Comparison of ENCODE assay signal across 2 cellular contexts in genomic region chr17:83194761-83195329, GRCh38.
TF ChIP-seq lines count a peak whose summit lies in the region.

No MANE protein-coding gene starts in this region.

TF ChIP-seq in IMR-90, 13 proteins besides CTCF, POLR2A, EP300 and RAD21 (continued from another document):
- no peak for TF ChIP-seq USF2 (IDR thresholded peaks at IDR 0.05; ENCODE audit: low read depth, low read length)
- TF ChIP-seq BHLHE40 (IDR thresholded peaks at IDR 0.05; ENCODE audit: low read depth, low read length), result no peak
- TF ChIP-seq ELK1 (IDR thresholded peaks at IDR 0.05; ENCODE audit: borderline replicate concordance, low read depth, low read length), result no peak
- no peak for TF ChIP-seq FOS (IDR thresholded peaks at IDR 0.05; ENCODE audit: low read depth, low read length)
- no peak for TF ChIP-seq MAZ (IDR thresholded peaks at IDR 0.05; ENCODE audit: borderline replicate concordance, low read depth, low read length)
- TF ChIP-seq SMC3 (IDR thresholded peaks at IDR 0.05; ENCODE audit: low read depth, low read length), result no peak
- no peak for TF ChIP-seq RCOR1 (IDR thresholded peaks at IDR 0.05; ENCODE audit: insufficient replicate concordance, low read length)
- no peak for TF ChIP-seq NFE2L2 (IDR thresholded peaks at IDR 0.05; ENCODE audit: low read depth, low read length)
- TF ChIP-seq MXI1 (IDR thresholded peaks at IDR 0.05; ENCODE audit: borderline replicate concordance, low read depth, low read length), result no peak
- TF ChIP-seq CHD1 (IDR thresholded peaks at IDR 0.05; ENCODE audit: low read depth, low read length), result no peak

TF ChIP-seq in GM23338, 12 proteins besides CTCF, POLR2A, EP300 and RAD21 (continued from another document):
- TF ChIP-seq, protein P1, sequence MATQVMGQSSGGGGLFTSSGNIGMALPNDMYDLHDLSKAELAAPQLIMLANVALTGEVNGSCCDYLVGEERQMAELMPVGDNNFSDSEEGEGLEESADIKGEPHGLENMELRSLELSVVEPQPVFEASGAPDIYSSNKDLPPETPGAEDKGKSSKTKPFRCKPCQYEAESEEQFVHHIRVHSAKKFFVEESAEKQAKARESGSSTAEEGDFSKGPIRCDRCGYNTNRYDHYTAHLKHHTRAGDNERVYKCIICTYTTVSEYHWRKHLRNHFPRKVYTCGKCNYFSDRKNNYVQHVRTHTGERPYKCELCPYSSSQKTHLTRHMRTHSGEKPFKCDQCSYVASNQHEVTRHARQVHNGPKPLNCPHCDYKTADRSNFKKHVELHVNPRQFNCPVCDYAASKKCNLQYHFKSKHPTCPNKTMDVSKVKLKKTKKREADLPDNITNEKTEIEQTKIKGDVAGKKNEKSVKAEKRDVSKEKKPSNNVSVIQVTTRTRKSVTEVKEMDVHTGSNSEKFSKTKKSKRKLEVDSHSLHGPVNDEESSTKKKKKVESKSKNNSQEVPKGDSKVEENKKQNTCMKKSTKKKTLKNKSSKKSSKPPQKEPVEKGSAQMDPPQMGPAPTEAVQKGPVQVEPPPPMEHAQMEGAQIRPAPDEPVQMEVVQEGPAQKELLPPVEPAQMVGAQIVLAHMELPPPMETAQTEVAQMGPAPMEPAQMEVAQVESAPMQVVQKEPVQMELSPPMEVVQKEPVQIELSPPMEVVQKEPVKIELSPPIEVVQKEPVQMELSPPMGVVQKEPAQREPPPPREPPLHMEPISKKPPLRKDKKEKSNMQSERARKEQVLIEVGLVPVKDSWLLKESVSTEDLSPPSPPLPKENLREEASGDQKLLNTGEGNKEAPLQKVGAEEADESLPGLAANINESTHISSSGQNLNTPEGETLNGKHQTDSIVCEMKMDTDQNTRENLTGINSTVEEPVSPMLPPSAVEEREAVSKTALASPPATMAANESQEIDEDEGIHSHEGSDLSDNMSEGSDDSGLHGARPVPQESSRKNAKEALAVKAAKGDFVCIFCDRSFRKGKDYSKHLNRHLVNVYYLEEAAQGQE (IDR thresholded peaks at IDR 0.05; ENCODE audit: unreplicated experiment), result no peak
- TF ChIP-seq EZH2 (IDR thresholded peaks at IDR 0.05; ENCODE audit: low read depth, unreplicated experiment) (no peak), ZNF462 (CRISPR knock-in tag; IDR thresholded peaks at IDR 0.05) (no peak), ZNF114 (CRISPR knock-in tag; IDR thresholded peaks at IDR 0.05) (no peak), NANOG (IDR thresholded peaks at IDR 0.05; ENCODE audit: borderline replicate concordance) (no peak)
- TF ChIP-seq, protein P2, sequence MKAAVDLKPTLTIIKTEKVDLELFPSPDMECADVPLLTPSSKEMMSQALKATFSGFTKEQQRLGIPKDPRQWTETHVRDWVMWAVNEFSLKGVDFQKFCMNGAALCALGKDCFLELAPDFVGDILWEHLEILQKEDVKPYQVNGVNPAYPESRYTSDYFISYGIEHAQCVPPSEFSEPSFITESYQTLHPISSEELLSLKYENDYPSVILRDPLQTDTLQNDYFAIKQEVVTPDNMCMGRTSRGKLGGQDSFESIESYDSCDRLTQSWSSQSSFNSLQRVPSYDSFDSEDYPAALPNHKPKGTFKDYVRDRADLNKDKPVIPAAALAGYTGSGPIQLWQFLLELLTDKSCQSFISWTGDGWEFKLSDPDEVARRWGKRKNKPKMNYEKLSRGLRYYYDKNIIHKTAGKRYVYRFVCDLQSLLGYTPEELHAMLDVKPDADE (IDR thresholded peaks at IDR 0.05), result no peak
TF ChIP-seq in GM23338: peak in this region for 0.
